Comparison of ENCODE assay signal across 8 cellular contexts in the genomic region with DNA sequence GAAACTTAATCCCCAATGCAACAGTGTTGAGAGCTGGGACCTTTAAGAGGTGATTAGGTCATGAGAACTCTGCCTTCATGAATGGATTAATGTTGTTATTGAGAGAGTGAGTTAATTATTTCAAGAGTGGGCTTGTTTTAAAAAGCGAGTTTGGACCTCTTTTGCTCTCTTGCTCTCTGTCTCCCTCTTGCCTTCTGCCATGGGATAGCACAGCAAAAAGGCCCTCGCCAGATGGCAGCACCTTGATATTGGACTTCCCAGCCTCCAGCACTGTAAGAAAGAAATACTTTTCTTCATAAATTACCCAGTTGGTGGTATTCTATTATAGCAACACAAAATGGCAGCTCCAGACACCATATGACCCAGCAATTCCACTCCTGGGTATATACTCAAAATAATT. TPM values are rescaled to one million over a fixed set of nuclear protein-coding genes. Genes with fewer than 3 reads are reported as not detected.
DNase-seq lines count a peak whose midpoint lies in the region; ATAC-seq and TF ChIP-seq lines count a peak whose summit lies in the region.

No MANE protein-coding gene starts in this region.

- in situ Hi-C loops in HAP-1 (cut with MboI; ENCODE audit: low sequenced_read_pairs), result no loop called here

- H3K9me3 ChIP-seq in HAP-1, result no peaks in the 10 kb centered on the region
- H3K9me3 ChIP-seq in T-helper 17 cell (ENCODE audit: control insufficient read depth, low read length, poor library complexity, severe bottlenecking), result no peaks in the 10 kb centered on the region

- H3K27ac Mint-ChIP-seq in T-helper 17 cell, result no peak overlapping the region

- no peaks in the 10 kb centered on the region for H3K36me3 Mint-ChIP-seq in T-helper 17 cell (ENCODE audit: low read depth)

- H3K36me3 ChIP-seq in HAP-1 (replicated peaks), result no peaks in the 10 kb centered on the region

- no peaks in the 10 kb centered on the region for H3K4me1 ChIP-seq in HAP-1

- peaks cover 5% of the 10 kb centered on the region for H3K4me1 Mint-ChIP-seq in T-helper 17 cell

- no peak overlapping the region for H3K4me3 Mint-ChIP-seq in T-helper 17 cell

- DNase-seq in CD1c-positive myeloid dendritic cell (ENCODE audit: extremely low spot score) (peak; percentile 21), HAP-1 (ENCODE audit: low spot score in 2 of 2) (peak; percentile 48 to 67), T-helper 17 cell (peak in 2 of 3 donors; percentile 9 to 16), fibroblast of mammary gland (ENCODE audit: low read depth) (peak; percentile 24), kidney glomerular epithelial cell (lab: John Stamatoyannopoulos, UW) (no peak), middle frontal gyrus (ENCODE audit: extremely low spot score, low spot score) (no peak)

- ATAC-seq in T-helper 17 cell (peak; percentile 83), HG02623 (IDR thresholded peaks at IDR 0.05; ENCODE audit: unreplicated experiment) (no peak), HG02759 (IDR thresholded peaks at IDR 0.05; ENCODE audit: unreplicated experiment) (no peak)

- no peaks in the 10 kb centered on the region for H3K27me3 ChIP-seq in HAP-1 (ENCODE audit: low read depth)

- H3K27me3 Mint-ChIP-seq in T-helper 17 cell, result no peaks in the 10 kb centered on the region

- H3K4me3 ChIP-seq in HAP-1, result no peak overlapping the region
- no peak overlapping the region for H3K4me3 ChIP-seq in fibroblast of mammary gland (ENCODE audit: control insufficient read depth, low read depth, low read length)

- TF ChIP-seq CTCF in fibroblast of mammary gland (conservative IDR thresholded peaks at IDR 0.05; ENCODE audit: control insufficient read depth, insufficient read depth, low read depth, low read length), result peak; percentile 82

RNA-seq across cellular contexts. Expression of gene ATP6AP2, which starts 7.0 kb away (rescaled TPM):
- total RNA-seq in T-helper 17 cell, result 10 to 100 TPM; 81.2 to 82.6 TPM

RNA-seq across cellular contexts. Expression of gene MPC1L, which starts 49.5 kb away (rescaled TPM):
- not detected for total RNA-seq in T-helper 17 cell

Comparison
In these comparisons a context has a peak if more than half of its experiments do, and no peak if none do; other contexts are left out.
1. DNase-seq: peak in CD1c-positive myeloid dendritic cell (single experiment), HAP-1 (2 of 2), T-helper 17 cell (2 of 3) and fibroblast of mammary gland (single experiment); none in kidney glomerular epithelial cell (single experiment) and middle frontal gyrus (single experiment).